25 cellular contexts compared by ENCODE assay signal in genomic region chr11:94641167-94641761, GRCh38.
DNase-seq lines count a peak whose midpoint lies in the region; ATAC-seq and TF ChIP-seq lines count a peak whose summit lies in the region.
"Had no signal": no experiment of that assay in that cellular context is flagged by ENCODE, and none has a peak within 500 bp of the region (broad histone marks: within the 10 kb centered on the region; RNA-seq: fewer than 3 reads in every experiment).

No MANE protein-coding gene starts in this region.

- H3K27ac Mint-ChIP-seq in H9 (no peak overlapping the region; a peak in 1 of 7 replicates), WTC11 (peak overlapping the region; percentile 62; the same call in 1 of the 2 replicates)
- H3K27ac Mint-ChIP-seq: activated CD8-positive, alpha-beta T cell treated with anti-CD3 and anti-CD28 coated beads, Interleukin-2, amount 10 ng/mL, durations not matched to agents 7 days and 5 days; activated naive CD4-positive, alpha-beta T cell treated with anti-CD3 and anti-CD28 coated beads for 36 hours; naive B cell; progenitor cell of endocrine pancreas had no signal

- no peaks in the 10 kb centered on the region for H3K36me3 ChIP-seq in heart left ventricle
- H3K36me3 ChIP-seq in neuronal stem cell (replicated peaks in 1 of 2; ENCODE audit: control insufficient read depth in 2 of 2, insufficient read depth in 2 of 2, low read length in 2 of 2) = no peaks in the 10 kb centered on the region
- no peaks in the 10 kb centered on the region for H3K36me3 ChIP-seq in SJCRH30
- H3K36me3 ChIP-seq: BLaER1, sigmoid colon, thyroid gland, vagina had no signal

- H3K23me2 ChIP-seq in H9 (ENCODE audit: insufficient read length, low read depth, low read length, poor library complexity, severe bottlenecking) = no peaks in the 10 kb centered on the region

- DNase-seq in H9 (no peak), WTC11 (ENCODE audit: low spot score) (no peak), heart left ventricle (peak in 4 of 5 donors; percentile 34 to 56 (median 46)), neuronal stem cell (ENCODE audit: low spot score) (no peak), SJCRH30 (no peak), RWPE1 (ENCODE audit: low spot score) (no peak), HEK293T (ENCODE audit: extremely low spot score) (no peak), NCI-H187 (lab: John Stamatoyannopoulos, UW) (no peak)
- DNase-seq: activated CD4-positive, alpha-beta T cell treated with anti-CD3 and anti-CD28 coated beads for 4 hours; activated CD8-positive, alpha-beta T cell treated with anti-CD3 and anti-CD28 coated beads, Interleukin-2, amount 10 ng/mL, durations not matched to agents 7 days and 5 days; activated naive CD4-positive, alpha-beta T cell treated with anti-CD3 and anti-CD28 coated beads for 36 hours; body of pancreas; dermis blood vessel endothelial cell; HCEC 1CT; naive B cell; NCI-H2029; NCI-H526 treated with DMSO at 0.1 percent for 48 hours; SHP77 treated with DMSO at 0.1 percent for 48 hours; sigmoid colon; stimulated activated CD4-positive, alpha-beta T cell treated with anti-CD3 and anti-CD28 coated beads, Interleukin-4, amount 100 ng/mL, for 24 hours; thyroid gland had no signal

- H4K8ac ChIP-seq in H9 (replicated peaks; ENCODE audit: insufficient read length, low read depth, low read length) (no peak overlapping the region), neuronal stem cell (ENCODE audit: low read depth, low read length) (no peak overlapping the region)

- no peaks in the 10 kb centered on the region for H4K20me1 ChIP-seq in H9 (ENCODE audit: control insufficient read depth, insufficient read depth, insufficient read length)
- H4K20me1 ChIP-seq: BLaER1 had no signal

- H3K79me2 ChIP-seq in H9 (ENCODE audit: insufficient read depth, low read length) = no peaks in the 10 kb centered on the region; the same call in 1 of the 2 replicates

- H3K18ac ChIP-seq in H9 (ENCODE audit: insufficient read length, low read depth, low read length) = no peak overlapping the region
- H3K18ac ChIP-seq in neuronal stem cell (ENCODE audit: low read length) = no peak overlapping the region

- ATAC-seq in WTC11 = peak; percentile 65
- peak; percentile 55 to 86 (median 76) for ATAC-seq in heart left ventricle
- ATAC-seq: activated CD8-positive, alpha-beta T cell treated with anti-CD3 and anti-CD28 coated beads, Interleukin-2, amount 10 ng/mL, durations not matched to agents 7 days and 5 days; body of pancreas had no signal

- peaks cover 2% of the 10 kb centered on the region; the same call in 1 of the 2 replicates for H3K27me3 Mint-ChIP-seq in H9 (ENCODE audit: low read depth)
- no peaks in the 10 kb centered on the region; the same call in 1 of the 2 replicates for H3K27me3 Mint-ChIP-seq in WTC11 (ENCODE audit: low read depth)

- no peaks in the 10 kb centered on the region for H3K79me1 ChIP-seq in H9 (ENCODE audit: insufficient read depth, low read depth, low read length, poor library complexity, severe bottlenecking)
- no peaks in the 10 kb centered on the region for H3K79me1 ChIP-seq in neuronal stem cell (ENCODE audit: low read depth, low read length)

- H3K27ac ChIP-seq in H9 (ENCODE audit: insufficient read length, low read depth, low read length) (peak overlapping the region; percentile 6), heart left ventricle (peak overlapping the region in 2 of 12 donors; percentile 40 to 48), neuronal stem cell (replicated peaks; ENCODE audit: low read length) (no peak overlapping the region), SJCRH30 (no peak overlapping the region), RWPE1 (no peak overlapping the region)
- H3K27ac ChIP-seq: BLaER1, body of pancreas, sigmoid colon, thyroid gland, vagina, VCaP had no signal

- H2BK5ac ChIP-seq in H9 (ENCODE audit: insufficient read length, low read length) = no peak overlapping the region
- H2BK5ac ChIP-seq in neuronal stem cell (ENCODE audit: low read length) = no peak overlapping the region

- H3K56ac ChIP-seq in H9 (ENCODE audit: insufficient read length, low read depth, low read length) = no peak overlapping the region

- H3K4me1 Mint-ChIP-seq in H9 (peaks cover 19 to 48% of the 10 kb centered on the region in 2 experiments), WTC11 (peaks cover 79% of the 10 kb centered on the region)

- intact Hi-C loops in heart left ventricle (cut with DNase I) = no loop called here

- H3K27me3 ChIP-seq in H9 (ENCODE audit: insufficient read depth, low read length) (no peaks in the 10 kb centered on the region), heart left ventricle (no peaks in the 10 kb centered on the region), neuronal stem cell (ENCODE audit: control insufficient read depth in 3 of 3, insufficient read depth in 3 of 3, low read depth in 1 of 3, low read length in 3 of 3) (no peaks in the 10 kb centered on the region), SJCRH30 (no peaks in the 10 kb centered on the region)
- H3K27me3 ChIP-seq: BLaER1, body of pancreas, sigmoid colon, thyroid gland, vagina had no signal

- TF ChIP-seq POLR2A in heart left ventricle (IDR thresholded peaks at IDR 0.05) = no peak

- no CpG with 5 or more reads among the region's 8 CpGs for WGBS in H9 (ENCODE audit: extremely low coverage, insufficient read length, low lambda C conversion rate)
- WGBS in heart left ventricle, 4 donors = 41 to 54% (median 48%) methylated on average over 8 of the region's 8 CpGs
- WGBS in neuronal stem cell (ENCODE audit: extremely low coverage in 2 of 2, insufficient read length in 2 of 2, insufficient replicate concordance in 1 of 2), 2 donors = no CpG with 5 or more reads among the region's 8 CpGs

- H3K4me3 Mint-ChIP-seq in H9 (no peak overlapping the region), WTC11 (peak overlapping the region; percentile 82)
- H3K4me3 Mint-ChIP-seq: activated CD8-positive, alpha-beta T cell treated with anti-CD3 and anti-CD28 coated beads, Interleukin-2, amount 10 ng/mL, durations not matched to agents 7 days and 5 days; activated naive CD4-positive, alpha-beta T cell treated with anti-CD3 and anti-CD28 coated beads for 36 hours; naive B cell had no signal

- H4K5ac ChIP-seq in H9 (ENCODE audit: insufficient read length, low read depth, low read length) = no peak overlapping the region

- no peak overlapping the region for H3K14ac ChIP-seq in H9 (ENCODE audit: insufficient read depth, low read length)
- no peak overlapping the region for H3K14ac ChIP-seq in neuronal stem cell (ENCODE audit: low read length)

- H3T11ph ChIP-seq in H9 (ENCODE audit: low read length) = no peak overlapping the region

- H3K4me2 ChIP-seq in H9 (ENCODE audit: insufficient read depth, insufficient read length, low read length) = peak overlapping the region; percentile 8
- no peak overlapping the region for H3K4me2 ChIP-seq in neuronal stem cell (ENCODE audit: insufficient read depth, low read length, poor library complexity, severe bottlenecking)
- H3K4me2 ChIP-seq: BLaER1 had no signal

- TF ChIP-seq CTCF in H9 (conservative IDR thresholded peaks at IDR 0.05) = no peak
- no peak for TF ChIP-seq CTCF in WTC11 (IDR thresholded peaks at IDR 0.05)
- TF ChIP-seq CTCF in heart left ventricle (IDR thresholded peaks at IDR 0.05) = no peak
- no peak for TF ChIP-seq CTCF in RWPE1 (conservative IDR thresholded peaks at IDR 0.05; ENCODE audit: low read depth)

- no peak overlapping the region for H3K9ac ChIP-seq in H9 (ENCODE audit: extremely low read depth, insufficient read length, low read length)
- H3K9ac ChIP-seq in neuronal stem cell (ENCODE audit: low read depth, low read length, poor library complexity) = no peak overlapping the region
- H3K9ac ChIP-seq: BLaER1 had no signal

- H2BK15ac ChIP-seq in H9 (ENCODE audit: low read depth, low read length) (no peak overlapping the region), neuronal stem cell (ENCODE audit: low read length) (no peak overlapping the region)

- H2AFZ ChIP-seq in H9 (ENCODE audit: low read length) (no peak overlapping the region), neuronal stem cell (ENCODE audit: low read length) (peak overlapping the region; percentile 4)

- H3K4me1 ChIP-seq in H9 (ENCODE audit: insufficient read depth, low read length) = peaks cover 7% of the 10 kb centered on the region; the same call in 1 of the 2 replicates
- H3K4me1 ChIP-seq in heart left ventricle = peaks cover 0 to 28% (median 13%) of the 10 kb centered on the region in 12 donors
- peaks cover 0 to 2% of the 10 kb centered on the region in 2 donors for H3K4me1 ChIP-seq in neuronal stem cell (ENCODE audit: control insufficient read depth in 2 of 2, insufficient read depth in 1 of 2, low read depth in 1 of 2, low read length in 2 of 2)
- H3K4me1 ChIP-seq in SJCRH30 = no peaks in the 10 kb centered on the region
- H3K4me1 ChIP-seq: body of pancreas, thyroid gland had no signal

- POLR2A ChIA-PET in WTC11 (lab: Charles Lee) (interaction anchor here (1.1 kb wide), 2 partner anchors 15 to 20 kb away, joined by 3 read pairs; no protein-coding TSS in a partner anchor), RWPE1 (lab: Yijun Ruan, JAX; ENCODE audit: low non-redundant PET) (no interaction called here), HEK293T (lab: Yijun Ruan, JAX) (no interaction called here)

- H2BK120ac ChIP-seq in H9 (ENCODE audit: low read depth, low read length, poor library complexity, severe bottlenecking) = no peak overlapping the region
- H2BK120ac ChIP-seq in neuronal stem cell (ENCODE audit: low read depth, low read length) = no peak overlapping the region

- no peak overlapping the region for H2BK12ac ChIP-seq in H9 (ENCODE audit: insufficient read length, low read depth, low read length)
- H2BK12ac ChIP-seq in neuronal stem cell (ENCODE audit: low read length) = no peak overlapping the region

- H3K9me3 ChIP-seq in H9 (ENCODE audit: control insufficient read depth, low read depth, low read length) (no peaks in the 10 kb centered on the region), heart left ventricle (no peaks in the 10 kb centered on the region), neuronal stem cell (replicated peaks in 1 of 2; ENCODE audit: control insufficient read depth in 2 of 2, insufficient read depth in 1 of 2, low read depth in 1 of 2, low read length in 2 of 2) (no peaks in the 10 kb centered on the region), SJCRH30 (replicated peaks) (no peaks in the 10 kb centered on the region)
- H3K9me3 ChIP-seq: BLaER1, body of pancreas, sigmoid colon, thyroid gland, vagina had no signal

- CTCF ChIA-PET in WTC11 (lab: Charles Lee) = no interaction called here
- CTCF ChIA-PET in RWPE1 (lab: Yijun Ruan, JAX) = no interaction called here
- CTCF ChIA-PET in HEK293T (lab: Yijun Ruan, JAX) = no interaction called here

- H3K36me3 Mint-ChIP-seq in H9 (ENCODE audit: insufficient read depth in 1 of 3, low read depth in 3 of 3) (no peaks in the 10 kb centered on the region; a peak in 2 of 7 replicates), WTC11 (peaks cover 33% of the 10 kb centered on the region)
- H3K36me3 Mint-ChIP-seq: naive B cell had no signal

- H3K4ac ChIP-seq in H9 (ENCODE audit: low read depth, low read length) = no peak overlapping the region; the same call in 1 of the 2 replicates
- no peak overlapping the region for H3K4ac ChIP-seq in neuronal stem cell (ENCODE audit: low read length)

- H3K4me3 ChIP-seq in heart left ventricle (no peak overlapping the region), neuronal stem cell (ENCODE audit: low read length in 2 of 2) (no peak overlapping the region), SJCRH30 (no peak overlapping the region)
- H3K4me3 ChIP-seq: BLaER1, body of pancreas, sigmoid colon, thyroid gland, vagina had no signal

- no peaks in the 10 kb centered on the region for H3K9me3 Mint-ChIP-seq in H9
- no peaks in the 10 kb centered on the region for H3K9me3 Mint-ChIP-seq in WTC11
- H3K9me3 Mint-ChIP-seq: activated naive CD4-positive, alpha-beta T cell treated with anti-CD3 and anti-CD28 coated beads for 36 hours had no signal

- no peak overlapping the region for H2AK5ac ChIP-seq in H9 (ENCODE audit: insufficient read length, low read length)
- H2AK5ac ChIP-seq in neuronal stem cell (ENCODE audit: low read depth, low read length) = no peak overlapping the region

- no peak overlapping the region for H2BK20ac ChIP-seq in H9 (ENCODE audit: low read depth, low read length, poor library complexity, severe bottlenecking)

- H4K91ac ChIP-seq in H9 (ENCODE audit: insufficient read length, low read depth, low read length) (no peak overlapping the region), neuronal stem cell (ENCODE audit: low read depth, low read length, poor library complexity) (no peak overlapping the region)

- H3K23ac ChIP-seq in H9 (ENCODE audit: insufficient read length, low read depth, low read length) (no peak overlapping the region), neuronal stem cell (ENCODE audit: low read depth, low read length, poor library complexity) (no peak overlapping the region)

Comparison
In these comparisons a context has a peak if more than half of its experiments do, and no peak if none do; other contexts are left out.
1. DNase-seq: peak in heart left ventricle (4 of 5); none in H9 (single experiment), WTC11 (single experiment), neuronal stem cell (single experiment), SJCRH30 (0 of 2), RWPE1 (single experiment), HEK293T (single experiment) and NCI-H187 (0 of 2).